In genomic region chr10:121929936-121930728, GRCh38 we compare ENCODE assay signal across 1 cellular context.
TF ChIP-seq lines count a peak whose summit lies in the region.
"Not testable (repeated sequence)": the region's sequence is repeated elsewhere in the genome, so short reads cannot be mapped to it uniquely, and the experiment has no call there.

No MANE protein-coding gene starts in this region.

TF ChIP-seq in HepG2, 621 proteins besides CTCF, POLR2A, EP300 and RAD21 (continues in another document):
- TF ChIP-seq REPIN1 (CRISPR knock-in tag; IDR thresholded peaks at IDR 0.05; ENCODE audit: borderline replicate concordance, low read depth) (peak; percentile 61; the same call in 1 of the 2 replicates), ZSCAN30 (CRISPR knock-in tag; IDR thresholded peaks at IDR 0.05) (0 out of 2 replicates have a peak, but pooled peaks have one; percentile 7), ZBTB34 (CRISPR knock-in tag; IDR thresholded peaks at IDR 0.05) (0 out of 2 replicates have a peak, but pooled peaks have one; percentile 25), DRAP1 (CRISPR knock-in tag; IDR thresholded peaks at IDR 0.05) (peak; percentile 42), ZMYM2 (CRISPR knock-in tag; IDR thresholded peaks at IDR 0.05) (peak; percentile 19; the same call in 1 of the 2 replicates), SNAPC2 (CRISPR knock-in tag; IDR thresholded peaks at IDR 0.05) (0 out of 2 replicates have a peak, but pooled peaks have one; percentile 26), ZNF350 (CRISPR knock-in tag; IDR thresholded peaks at IDR 0.05; ENCODE audit: borderline replicate concordance, low read depth) (0 out of 2 replicates have a peak, but pooled peaks have one; percentile 23), FOXA1 (CRISPR knock-in tag; IDR thresholded peaks at IDR 0.05) (peak; percentile 67), PITX1 (CRISPR knock-in tag; IDR thresholded peaks at IDR 0.05) (peak; percentile 95), ZFP36L1 (CRISPR knock-in tag; IDR thresholded peaks at IDR 0.05) (0 out of 2 replicates have a peak, but pooled peaks have one; percentile 32), TFDP1 (CRISPR knock-in tag; IDR thresholded peaks at IDR 0.05; ENCODE audit: borderline replicate concordance) (peak; percentile 10; the same call in 1 of the 2 replicates), MIXL1 (CRISPR knock-in tag; IDR thresholded peaks at IDR 0.05) (0 out of 2 replicates have a peak, but pooled peaks have one; percentile 26), RCOR2 (CRISPR knock-in tag; IDR thresholded peaks at IDR 0.05) (peak; percentile 41; the same call in 1 of the 2 replicates), TOPORS (CRISPR knock-in tag; IDR thresholded peaks at IDR 0.05) (0 out of 2 replicates have a peak, but pooled peaks have one; percentile 41), MYPOP (CRISPR knock-in tag; IDR thresholded peaks at IDR 0.05) (peak; percentile 55; the same call in 1 of the 2 replicates), TCF12 (CRISPR knock-in tag; IDR thresholded peaks at IDR 0.05) (peak; percentile 65; the same call in 1 of the 2 replicates), ZFY (CRISPR knock-in tag; IDR thresholded peaks at IDR 0.05) (peak; percentile 27; the same call in 1 of the 2 replicates), ONECUT2 (CRISPR knock-in tag; IDR thresholded peaks at IDR 0.05) (0 out of 2 replicates have a peak, but pooled peaks have one; percentile 57), IKZF5 (CRISPR knock-in tag; IDR thresholded peaks at IDR 0.05) (0 out of 2 replicates have a peak, but pooled peaks have one; percentile 27), HDAC2 (CRISPR knock-in tag; IDR thresholded peaks at IDR 0.05) (peak; percentile 29; the same call in 1 of the 2 replicates), ZGPAT (CRISPR knock-in tag; IDR thresholded peaks at IDR 0.05) (peak; percentile 55), TCF7 (IDR thresholded peaks at IDR 0.05; ENCODE audit: low read depth) (peak; percentile 42; the same call in 1 of the 2 replicates), CREB1 (CRISPR knock-in tag; IDR thresholded peaks at IDR 0.05) (peak; percentile 36; the same call in 1 of the 2 replicates), RBFOX2 (IDR thresholded peaks at IDR 0.05; ENCODE audit: low read depth, low read length) (peak; percentile 71), ZEB1 (IDR thresholded peaks at IDR 0.05; ENCODE audit: insufficient replicate concordance, low read depth) (peak; percentile 47), MIER3 (CRISPR knock-in tag; IDR thresholded peaks at IDR 0.05; ENCODE audit: borderline replicate concordance) (peak; percentile 40; the same call in 1 of the 2 replicates), SMYD3 (CRISPR knock-in tag; IDR thresholded peaks at IDR 0.05) (0 out of 2 replicates have a peak, but pooled peaks have one; percentile 55), ZNF772 (CRISPR knock-in tag; IDR thresholded peaks at IDR 0.05) (peak; percentile 50; the same call in 1 of the 2 replicates), CSRNP1 (CRISPR knock-in tag; IDR thresholded peaks at IDR 0.05) (0 out of 2 replicates have a peak, but pooled peaks have one; percentile 21), BRF2 (CRISPR knock-in tag; IDR thresholded peaks at IDR 0.05) (0 out of 2 replicates have a peak, but pooled peaks have one; percentile 45), SAP130 (CRISPR knock-in tag; IDR thresholded peaks at IDR 0.05; ENCODE audit: low read depth) (peak; percentile 55; the same call in 1 of the 2 replicates), ZFX (CRISPR knock-in tag; IDR thresholded peaks at IDR 0.05; ENCODE audit: low read depth) (peak; percentile 52; the same call in 1 of the 2 replicates), SOX5 (CRISPR knock-in tag; IDR thresholded peaks at IDR 0.05; ENCODE audit: borderline replicate concordance) (peak; percentile 83), SOX13 (IDR thresholded peaks at IDR 0.05) (peak; percentile 53; the same call in 1 of the 2 replicates), SOX13 (CRISPR knock-in tag; conservative IDR thresholded peaks at IDR 0.05 in 1 of 2, IDR thresholded peaks at IDR 0.05 in 1 of 2) (peak in 1 of 2 experiments; percentile 93; a peak in 2 of 4 replicates), NCOA2 (CRISPR knock-in tag; IDR thresholded peaks at IDR 0.05) (peak; percentile 52), MYC (CRISPR knock-in tag; IDR thresholded peaks at IDR 0.05; ENCODE audit: borderline replicate concordance) (peak; percentile 48; the same call in 1 of the 2 replicates), MAZ (CRISPR knock-in tag; IDR thresholded peaks at IDR 0.05; ENCODE audit: low read depth) (0 out of 2 replicates have a peak, but pooled peaks have one; percentile 8), SALL1 (CRISPR knock-in tag; IDR thresholded peaks at IDR 0.05) (peak; percentile 48), ARID2 (CRISPR knock-in tag; IDR thresholded peaks at IDR 0.05; ENCODE audit: borderline replicate concordance) (peak; percentile 42; the same call in 1 of the 2 replicates), HNF1B (CRISPR knock-in tag; IDR thresholded peaks at IDR 0.05) (peak; percentile 12; the same call in 1 of the 2 replicates), SKIL (CRISPR knock-in tag; IDR thresholded peaks at IDR 0.05; ENCODE audit: borderline replicate concordance) (0 out of 2 replicates have a peak, but pooled peaks have one; percentile 41), FOXA3 (CRISPR knock-in tag; IDR thresholded peaks at IDR 0.05) (peak; percentile 60), HOXA3 (CRISPR knock-in tag; IDR thresholded peaks at IDR 0.05) (peak; percentile 15; the same call in 1 of the 2 replicates), TAF1 (CRISPR knock-in tag; IDR thresholded peaks at IDR 0.05) (peak; percentile 25; the same call in 1 of the 2 replicates), NONO (CRISPR knock-in tag; conservative IDR thresholded peaks at IDR 0.05) (peak; percentile 61; the same call in 1 of the 2 replicates), NFIC (IDR thresholded peaks at IDR 0.05; ENCODE audit: low read length) (0 out of 2 replicates have a peak, but pooled peaks have one; percentile 15), ZNF790 (CRISPR knock-in tag; IDR thresholded peaks at IDR 0.05; ENCODE audit: borderline replicate concordance) (peak; percentile 17; the same call in 1 of the 2 replicates)
- TF ChIP-seq FOXA1 (IDR thresholded peaks at IDR 0.05); TCF12 (IDR thresholded peaks at IDR 0.05); CREB1 (IDR thresholded peaks at IDR 0.05); MAZ (IDR thresholded peaks at IDR 0.05; ENCODE audit: borderline replicate concordance, low read depth, low read length); NONO (IDR thresholded peaks at IDR 0.05): not testable (repeated sequence)
